7 cellular contexts compared by ENCODE assay signal in the genomic region with DNA sequence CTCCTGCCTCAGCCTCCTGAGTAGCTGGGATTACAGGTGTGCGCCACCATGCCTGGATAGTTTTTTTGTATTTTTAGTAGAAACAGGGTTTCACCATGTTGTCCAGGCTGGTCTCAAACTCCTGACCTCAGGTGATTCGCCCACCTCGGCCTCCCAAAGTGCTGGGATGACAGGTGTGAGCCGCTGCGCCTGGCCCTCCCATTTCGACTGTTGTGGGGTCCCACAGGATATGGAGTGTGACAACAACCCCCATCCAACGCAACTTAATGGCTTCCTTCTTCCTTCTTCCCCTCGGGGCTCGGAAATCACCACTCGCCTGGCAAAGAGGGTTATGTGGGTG. TPM values are rescaled to one million over a fixed set of nuclear protein-coding genes. Genes with fewer than 3 reads are reported as not detected.
DNase-seq lines count a peak whose midpoint lies in the region; ATAC-seq, FAIRE-seq and TF ChIP-seq lines count a peak whose summit lies in the region.
"Not testable (repeated sequence)": the region's sequence is repeated elsewhere in the genome, so short reads cannot be mapped to it uniquely, and the experiment has no call there.

No MANE protein-coding gene starts in this region.

- H3K56ac ChIP-seq in H1 (replicated peaks; ENCODE audit: insufficient read length, low read depth, low read length) = not testable (repeated sequence)

- H3K18ac ChIP-seq in H1 (ENCODE audit: extremely low read depth, low read length) = peak overlapping the region; percentile 15

- peak overlapping the region; percentile 29; the same call in 1 of the 2 replicates for H2BK20ac ChIP-seq in H1 (ENCODE audit: low read length)

- peaks cover 83% of the 10 kb centered on the region for H3K4me1 Mint-ChIP-seq in Calu3 (ENCODE audit: low read depth, unreplicated experiment)

- not testable (repeated sequence) for TF ChIP-seq RAD21 in H1 (IDR thresholded peaks at IDR 0.05 in 1 of 2, conservative IDR thresholded peaks at IDR 0.05 in 1 of 2; ENCODE audit: low read depth in 2 of 2, low read length in 2 of 2); HepG2 (CRISPR knock-in tag; IDR thresholded peaks at IDR 0.05)

- peak overlapping the region; percentile 80 for H3K27ac Mint-ChIP-seq in Calu3 (ENCODE audit: unreplicated experiment)

- peak overlapping the region; percentile 22; the same call in 1 of the 2 replicates for H4K8ac ChIP-seq in H1 (ENCODE audit: extremely low read depth, insufficient read depth, low read length)

- H3K23me2 ChIP-seq in H1 (ENCODE audit: low read depth, low read length) = not testable (repeated sequence)

- H3K9ac ChIP-seq in OCI-LY1 (ENCODE audit: low read length); H1 (replicated peaks in 1 of 4; ENCODE audit: extremely low read depth in 1 of 4, low read depth in 3 of 4, low read length in 3 of 4); HepG2 (ENCODE audit: insufficient read depth, low read depth, low read length): not testable (repeated sequence)

- 0 out of 2 replicates have a peak overlapping the region, but pooled peaks have one; percentile 71 for H2AK5ac ChIP-seq in H1 (ENCODE audit: low read depth, low read length)

- TSS peak; percentile 49 for BruUV-seq in Calu3 (replicated peaks; lab: Mats Ljungman, UMichigan)
- not testable (repeated sequence) for BruUV-seq in HepG2 (replicated peaks; lab: Mats Ljungman, UMichigan)

- not testable (repeated sequence) for H4K20me1 ChIP-seq in OCI-LY1 (ENCODE audit: insufficient read depth, low read length); H1 (replicated peaks in 1 of 2; ENCODE audit: control insufficient read depth in 1 of 2, insufficient read depth in 2 of 2, low read length in 2 of 2); HepG2 (ENCODE audit: insufficient read depth, low read length)

- not testable (repeated sequence) for H3K4me2 ChIP-seq in OCI-LY1 (ENCODE audit: low read length); H1 (ENCODE audit: insufficient read depth in 1 of 2, low read depth in 2 of 2, low read length in 2 of 2)
- peak overlapping the region; percentile 76 for H3K4me2 ChIP-seq in HepG2 (ENCODE audit: low read depth, low read length)

- not testable (repeated sequence) for H4K5ac ChIP-seq in H1 (ENCODE audit: insufficient read length, low read depth, low read length)

- in situ Hi-C loops in HepG2 (cut with HindIII; ENCODE audit: extremely low pct_ligation_motif_present, low pct_unique_long_range_greater_than_20kb) = not testable (repeated sequence)

- TF ChIP-seq CTCF in Calu3 (IDR thresholded peaks at IDR 0.05; ENCODE audit: unreplicated experiment); OCI-LY1 (IDR thresholded peaks at IDR 0.05; ENCODE audit: low read length); body of pancreas (IDR thresholded peaks at IDR 0.05); H1 (IDR thresholded peaks at IDR 0.05; ENCODE audit: control extremely low read depth in 1 of 3, insufficient read depth in 1 of 3, low read depth in 1 of 3, low read length in 3 of 3); HepG2 (CRISPR knock-in tag; IDR thresholded peaks at IDR 0.05); neutrophil (IDR thresholded peaks at IDR 0.05); thyroid gland (IDR thresholded peaks at IDR 0.05): not testable (repeated sequence)

- not testable (repeated sequence) for H3K27me3 ChIP-seq in OCI-LY1 (ENCODE audit: insufficient read depth, low read length); body of pancreas; H1 (replicated peaks in 1 of 4; ENCODE audit: control insufficient read depth in 3 of 4, extremely low read depth in 1 of 4, insufficient read depth in 3 of 4, low read length in 3 of 4); neutrophil; thyroid gland
- H3K27me3 ChIP-seq in HepG2 (ENCODE audit: control insufficient read depth in 1 of 2, insufficient read depth in 2 of 2, low read length in 2 of 2) = peaks cover 10 to 35% of the 10 kb centered on the region in 2 experiments

- H3K79me1 ChIP-seq in H1 (ENCODE audit: low read depth, low read length) = not testable (repeated sequence)

- POLR2A ChIA-PET in H1 (lab: Charles Lee; ENCODE audit: partially characterized antibody) = interaction anchor here (1.0 kb wide), 1 partner anchor 24 kb away, joined by 5 read pairs; no protein-coding TSS in a partner anchor
- POLR2A ChIA-PET in HepG2 (lab: Yijun Ruan, JAX) = interaction anchor here (1.1 kb wide), 1 partner anchor 26 kb away, joined by 3 read pairs; no protein-coding TSS in a partner anchor

- H3K36me3 Mint-ChIP-seq in Calu3 (ENCODE audit: insufficient read depth, unreplicated experiment) = peaks cover 42% of the 10 kb centered on the region

- not testable (repeated sequence) for H3K23ac ChIP-seq in H1 (ENCODE audit: insufficient read length)

- H2BK5ac ChIP-seq in H1 (ENCODE audit: low read depth, low read length) = not testable (repeated sequence)

- TF ChIP-seq EP300 in H1 (IDR thresholded peaks at IDR 0.05; ENCODE audit: borderline replicate concordance in 1 of 2, low read depth in 2 of 2, low read length in 2 of 2); HepG2 (IDR thresholded peaks at IDR 0.05; ENCODE audit: low read depth in 2 of 2, low read length in 2 of 2); HepG2 (CRISPR knock-in tag; IDR thresholded peaks at IDR 0.05; ENCODE audit: borderline replicate concordance): not testable (repeated sequence)

- H3K9me3 ChIP-seq in OCI-LY1 (ENCODE audit: low read length); body of pancreas; H1 (ENCODE audit: insufficient read depth in 2 of 2, low read depth in 1 of 2, low read length in 1 of 2); HepG2 (ENCODE audit: low read length); neutrophil; thyroid gland: not testable (repeated sequence)

- not testable (repeated sequence) for H2AFZ ChIP-seq in OCI-LY1 (ENCODE audit: low read length); H1 (ENCODE audit: low read length); HepG2 (ENCODE audit: low read length)

- not testable (repeated sequence) for H3K9me2 ChIP-seq in OCI-LY1 (ENCODE audit: low read depth, low read length)

- H2BK15ac ChIP-seq in H1 (ENCODE audit: low read length) = 0 out of 2 replicates have a peak overlapping the region, but pooled peaks have one; percentile 53

- H3K27me3 Mint-ChIP-seq in Calu3 (ENCODE audit: unreplicated experiment) = not testable (repeated sequence)

- 61 to 82% methylated on average over 6 to 10 of the region's 10 CpGs for WGBS in body of pancreas, 2 donors
- 93% methylated on average over 10 of the region's 10 CpGs; no CpG with 5 or more reads in 1 of the 2 experiments for WGBS in H1 (ENCODE audit: extremely low coverage in 1 of 2, insufficient coverage in 1 of 2, insufficient read length in 1 of 2, insufficient replicate concordance in 2 of 2, low coverage in 1 of 2, low lambda C conversion rate in 2 of 2, missing lambda C conversion rate in 1 of 2), 2 experiments
- WGBS in HepG2 (ENCODE audit: low lambda C conversion rate) = 78% methylated on average over 10 of the region's 10 CpGs
- WGBS in thyroid gland, 2 donors = 90 to 94% methylated on average over 10 of the region's 10 CpGs

- ATAC-seq in body of pancreas, HepG2: not testable (repeated sequence)

- H3K4me3 ChIP-seq in OCI-LY1 (ENCODE audit: low read depth, low read length, poor library complexity, severe bottlenecking); body of pancreas; H1 (ENCODE audit: extremely low read depth in 1 of 4, insufficient read depth in 2 of 4, low read depth in 3 of 4, low read length in 4 of 4); HepG2 (replicated peaks in 1 of 3; ENCODE audit: insufficient read depth in 1 of 3, low read depth in 2 of 3, low read length in 3 of 3); thyroid gland (replicated peaks in 1 of 3): not testable (repeated sequence)
- peak overlapping the region; percentile 53 to 57 for H3K4me3 ChIP-seq in neutrophil (ENCODE audit: low read depth in 1 of 2, low read length in 1 of 2)

- peak overlapping the region; percentile 92 for H3K27ac ChIP-seq in OCI-LY1 (ENCODE audit: low read depth, low read length, poor library complexity, severe bottlenecking)
- peak overlapping the region; percentile 63 to 83 (median 75) for H3K27ac ChIP-seq in body of pancreas
- not testable (repeated sequence) for H3K27ac ChIP-seq in H1 (ENCODE audit: low read depth, low read length); HepG2 (ENCODE audit: extremely low read length, insufficient read depth, low read length)
- peak overlapping the region; percentile 99 for H3K27ac ChIP-seq in neutrophil
- H3K27ac ChIP-seq in thyroid gland = peak overlapping the region; percentile 85 to 99 (median 97)

- peaks cover 57% of the 10 kb centered on the region for H3K4me1 ChIP-seq in OCI-LY1 (ENCODE audit: insufficient read depth, low read length, severe bottlenecking)
- H3K4me1 ChIP-seq in body of pancreas = peaks cover 15% of the 10 kb centered on the region
- H3K4me1 ChIP-seq in H1 (replicated peaks in 1 of 4; ENCODE audit: control insufficient read depth in 3 of 4, insufficient read depth in 4 of 4, low read length in 3 of 4) = peaks cover 5 to 15% (median 11%) of the 10 kb centered on the region in 4 experiments
- peaks cover 43% of the 10 kb centered on the region for H3K4me1 ChIP-seq in HepG2 (ENCODE audit: insufficient read depth, low read length)
- H3K4me1 ChIP-seq in neutrophil (ENCODE audit: control insufficient read depth in 1 of 2, insufficient read depth in 1 of 2, low read depth in 1 of 2, low read length in 1 of 2) = peaks cover 85 to 91% of the 10 kb centered on the region in 2 experiments
- H3K4me1 ChIP-seq in thyroid gland = peaks cover 28 to 43% of the 10 kb centered on the region in 2 donors

- H3F3A ChIP-seq in OCI-LY1 (ENCODE audit: insufficient read depth, low read length) = not testable (repeated sequence)

- peak overlapping the region; percentile 50 for H3K4me3 Mint-ChIP-seq in Calu3 (ENCODE audit: low read depth, unreplicated experiment)

- H3K36me3 ChIP-seq in OCI-LY1 (ENCODE audit: insufficient read depth, low read length); body of pancreas (replicated peaks in 1 of 2; ENCODE audit: insufficient read depth in 1 of 2, low read depth in 2 of 2); H1 (ENCODE audit: control insufficient read depth in 2 of 4, insufficient read depth in 4 of 4, low read length in 3 of 4); HepG2 (replicated peaks in 1 of 2; ENCODE audit: control insufficient read depth in 1 of 2, insufficient read depth in 2 of 2, low read length in 2 of 2); neutrophil; thyroid gland: not testable (repeated sequence)

- CTCF ChIA-PET in Calu3 (lab: Charles Lee) = interaction anchor here (0.6 to 1.9 kb wide), 5 partner anchors 11 to 80 kb away, joined by 3 to 11 read pairs (median 3); no protein-coding TSS in a partner anchor
- CTCF ChIA-PET in H1 (lab: Charles Lee; ENCODE audit: partially characterized antibody) = not testable (repeated sequence)
- CTCF ChIA-PET in HepG2 (lab: Yijun Ruan, JAX; ENCODE audit: low intra/inter-chr PET ratio, low total read pairs) = interaction anchor here (1.3 kb wide), 1 partner anchor 9 kb away, joined by 4 read pairs; no protein-coding TSS in a partner anchor

- H4K91ac ChIP-seq in H1 (replicated peaks; ENCODE audit: insufficient read length, low read length) = not testable (repeated sequence)

- H2BK120ac ChIP-seq in H1 (replicated peaks; ENCODE audit: low read depth, low read length) = not testable (repeated sequence)

- not testable (repeated sequence) for DNase-seq in Calu3; body of pancreas; H1 (ENCODE audit: low read depth in 1 of 2, low spot score in 2 of 2); HepG2 (ENCODE audit: low spot score); thyroid gland

- TF ChIP-seq POLR2A in body of pancreas (IDR thresholded peaks at IDR 0.05); H1 (IDR thresholded peaks at IDR 0.05; ENCODE audit: control extremely low read depth in 1 of 2, low read depth in 2 of 2, low read length in 2 of 2); HepG2 (IDR thresholded peaks at IDR 0.05; ENCODE audit: insufficient read depth in 1 of 2, low read depth in 2 of 2, low read length in 2 of 2); thyroid gland (IDR thresholded peaks at IDR 0.05): not testable (repeated sequence)

- H3K4ac ChIP-seq in H1 (replicated peaks; ENCODE audit: insufficient read length, low read depth, low read length) = not testable (repeated sequence)

- peak overlapping the region; percentile 77; the same call in 1 of the 2 replicates for H2BK12ac ChIP-seq in H1 (ENCODE audit: low read depth, low read length)

- not testable (repeated sequence) for H3K79me2 ChIP-seq in OCI-LY1 (ENCODE audit: insufficient read depth, low read length); H1 (ENCODE audit: control insufficient read depth in 1 of 2, insufficient read depth in 2 of 2, low read length in 2 of 2); HepG2 (ENCODE audit: insufficient read depth, low read length)

- FAIRE-seq in H1 (lab: Jason Lieb, UNC); HepG2 (lab: Jason Lieb, UNC): not testable (repeated sequence)

- intact Hi-C loops in Calu3 (cut with micrococcal nuclease; ENCODE audit: unreplicated experiment) = loop anchor here (2.0 kb wide), 1 partner anchor 27 kb away; no protein-coding TSS in a partner anchor
- intact Hi-C loops in body of pancreas (cut with DNase I); thyroid gland (cut with DNase I): not testable (repeated sequence)
- intact Hi-C loops in HepG2 (cut with micrococcal nuclease; ENCODE audit: unreplicated experiment) = loop anchor here (1.0 kb wide), 2 partner anchors 21 to 79 kb away; no protein-coding TSS in a partner anchor

- H3K14ac ChIP-seq in H1 (ENCODE audit: insufficient read length) = not testable (repeated sequence)

- H3K9me3 Mint-ChIP-seq in Calu3 (ENCODE audit: low read depth, unreplicated experiment) = not testable (repeated sequence)

RNA-seq across cellular contexts. Expression of a gene that starts 25.0 kb away (rescaled TPM):
- total RNA-seq in Calu3 (2022) = 328 and 443 TPM in 2 replicates
- 10 to 100 TPM; 24.9 to 25.7 TPM for total RNA-seq in body of pancreas
- 160 and 165 TPM in 2 replicates for total RNA-seq in H1 (2021; fragmentation: NEBNext Ultra II Directional; extraction: Animal tissue kit (Norgen Biotek cat#: 25700))
- polyA plus RNA-seq in H1 (2011; rRNA removed) = 205 and 315 TPM in 2 replicates
- 150 TPM for polyA plus RNA-seq in H1 (2011; cell fraction: cytosol; rRNA removed)
- polyA plus RNA-seq in H1 (2011; cell fraction: nucleus; rRNA removed) = 185 TPM
- polyA plus RNA-seq in H1 (2012, experiment 1 of 2) = 80.9 to 155 TPM (median 121 TPM) in 4 replicates
- 82.5 TPM for polyA plus RNA-seq in H1 (2012, experiment 2 of 2)
- polyA plus RNA-seq in H1 (2013, experiment 1 of 2) = 77.3 TPM
- 80.0 TPM for polyA plus RNA-seq in H1 (2013, experiment 2 of 2)
- 140 and 174 TPM in 2 replicates for polyA minus RNA-seq in H1 (2011; rRNA and poly(A)+ RNA removed)
- polyA minus RNA-seq in H1 (2011; cell fraction: cytosol; rRNA and poly(A)+ RNA removed) = 85.9 TPM
- polyA minus RNA-seq in H1 (2011; cell fraction: nucleus; rRNA and poly(A)+ RNA removed) = 78.8 TPM
- 141 and 186 TPM in 2 replicates for total RNA-seq in HepG2 (2016; rRNA removed; fragmentation: Illumina TruSeq; extraction: Trizol)
- 30.0 and 32.3 TPM in 2 replicates for total RNA-seq in HepG2 (2016; cell fraction: cytosol; rRNA removed; fragmentation: Illumina TruSeq; extraction: Trizol; ENCODE audit: low read depth)
- total RNA-seq in HepG2 (2016; cell fraction: insoluble cytoplasmic fraction; rRNA removed; fragmentation: Illumina TruSeq; extraction: Trizol) = 139 and 174 TPM in 2 replicates
- total RNA-seq in HepG2 (2016; cell fraction: membrane; rRNA removed; fragmentation: Illumina TruSeq; extraction: Trizol) = 118 and 119 TPM in 2 replicates
- 60.6 and 72.1 TPM in 2 replicates for total RNA-seq in HepG2 (2016; cell fraction: nucleus; rRNA removed; fragmentation: Illumina TruSeq; extraction: Trizol)
- 80.1 and 95.5 TPM in 2 replicates for polyA plus RNA-seq in HepG2 (2011; rRNA removed)
- 121 and 137 TPM in 2 replicates for polyA plus RNA-seq in HepG2 (2011; cell fraction: cytosol; rRNA removed)
- polyA plus RNA-seq in HepG2 (2011; cell fraction: nucleus; rRNA removed) = 61.9 and 67.8 TPM in 2 replicates
- 113 and 128 TPM in 2 replicates for polyA plus RNA-seq in HepG2 (2012)
- 48.2 and 51.8 TPM in 2 replicates for polyA plus RNA-seq in HepG2 (2016; cell fraction: cytosol; fragmentation: Illumina TruSeq; extraction: Trizol; ENCODE audit: low read depth)
- polyA plus RNA-seq in HepG2 (2016; cell fraction: insoluble cytoplasmic fraction; fragmentation: Illumina TruSeq; extraction: Trizol; ENCODE audit: low read depth) = 322 and 369 TPM in 2 replicates
- 139 and 153 TPM in 2 replicates for polyA plus RNA-seq in HepG2 (2016; cell fraction: membrane; fragmentation: Illumina TruSeq; extraction: Trizol; ENCODE audit: low read depth)
- polyA plus RNA-seq in HepG2 (2016; cell fraction: nucleus; fragmentation: Illumina TruSeq; extraction: Trizol; ENCODE audit: insufficient read depth, low read depth) = 125 and 129 TPM in 2 replicates
- 155 and 250 TPM in 2 replicates for polyA minus RNA-seq in HepG2 (2011; rRNA and poly(A)+ RNA removed; ENCODE audit: low replicate concordance)
- polyA minus RNA-seq in HepG2 (2011; cell fraction: cytosol; rRNA and poly(A)+ RNA removed) = 71.1 and 86.5 TPM in 2 replicates
- polyA minus RNA-seq in HepG2 (2011; cell fraction: nucleus; rRNA and poly(A)+ RNA removed) = 45.8 and 58.4 TPM in 2 replicates
- 100 to 1,000 TPM; 101 to 136 (median 112) TPM for total RNA-seq in thyroid gland

RNA-seq across cellular contexts. Expression of a gene that starts 56.5 kb away (rescaled TPM):
- total RNA-seq in Calu3 (2022) (26.0 and 31.3 TPM in 2 replicates), body of pancreas (10 to 100 TPM in 1 of 2 donors, 1 to 10 TPM in 1; 7.5 to 10.9 TPM), HepG2 (2016; rRNA removed; fragmentation: Illumina TruSeq; extraction: Trizol) (8.4 TPM in 2 replicates), thyroid gland (10 to 100 TPM; 31.5 to 50.6 (median 36.3) TPM)
- total RNA-seq in H1 (2021; fragmentation: NEBNext Ultra II Directional; extraction: Animal tissue kit (Norgen Biotek cat#: 25700)) = 60.6 and 66.9 TPM in 2 replicates
- polyA plus RNA-seq in H1 (2011; rRNA removed) (37.4 and 53.4 TPM in 2 replicates), HepG2 (2011; rRNA removed) (5.2 and 5.6 TPM in 2 replicates)
- 52.8 TPM for polyA plus RNA-seq in H1 (2011; cell fraction: cytosol; rRNA removed)
- 43.9 TPM for polyA plus RNA-seq in H1 (2011; cell fraction: nucleus; rRNA removed)
- 51.0 to 60.1 TPM (median 55.9 TPM) in 4 replicates for polyA plus RNA-seq in H1 (2012, experiment 1 of 2)
- polyA plus RNA-seq in H1 (2012, experiment 2 of 2) = 48.7 TPM
- polyA plus RNA-seq in H1 (2013, experiment 1 of 2) = 34.2 TPM
- polyA plus RNA-seq in H1 (2013, experiment 2 of 2) = 39.2 TPM
- polyA minus RNA-seq in H1 (2011; rRNA and poly(A)+ RNA removed) = 33.4 and 34.6 TPM in 2 replicates
- 23.3 TPM for polyA minus RNA-seq in H1 (2011; cell fraction: cytosol; rRNA and poly(A)+ RNA removed)
- polyA minus RNA-seq in H1 (2011; cell fraction: nucleus; rRNA and poly(A)+ RNA removed) = 24.7 TPM
- total RNA-seq in HepG2 (2016; cell fraction: cytosol; rRNA removed; fragmentation: Illumina TruSeq; extraction: Trizol; ENCODE audit: low read depth) = 7.1 and 8.0 TPM in 2 replicates
- 6.0 and 8.2 TPM in 2 replicates for total RNA-seq in HepG2 (2016; cell fraction: insoluble cytoplasmic fraction; rRNA removed; fragmentation: Illumina TruSeq; extraction: Trizol)
- 18.8 and 19.0 TPM in 2 replicates for total RNA-seq in HepG2 (2016; cell fraction: membrane; rRNA removed; fragmentation: Illumina TruSeq; extraction: Trizol)
- 4.0 and 5.8 TPM in 2 replicates for total RNA-seq in HepG2 (2016; cell fraction: nucleus; rRNA removed; fragmentation: Illumina TruSeq; extraction: Trizol)
- 4.6 and 5.0 TPM in 2 replicates for polyA plus RNA-seq in HepG2 (2011; cell fraction: cytosol; rRNA removed)
- 4.7 and 4.9 TPM in 2 replicates for polyA plus RNA-seq in HepG2 (2011; cell fraction: nucleus; rRNA removed)
- 3.0 and 3.4 TPM in 2 replicates for polyA plus RNA-seq in HepG2 (2012)
- 8.8 and 9.8 TPM in 2 replicates for polyA plus RNA-seq in HepG2 (2016; cell fraction: cytosol; fragmentation: Illumina TruSeq; extraction: Trizol; ENCODE audit: low read depth)
- polyA plus RNA-seq in HepG2 (2016; cell fraction: insoluble cytoplasmic fraction; fragmentation: Illumina TruSeq; extraction: Trizol; ENCODE audit: low read depth) = 8.1 and 9.3 TPM in 2 replicates
- 17.1 and 17.3 TPM in 2 replicates for polyA plus RNA-seq in HepG2 (2016; cell fraction: membrane; fragmentation: Illumina TruSeq; extraction: Trizol; ENCODE audit: low read depth)
- polyA plus RNA-seq in HepG2 (2016; cell fraction: nucleus; fragmentation: Illumina TruSeq; extraction: Trizol; ENCODE audit: insufficient read depth, low read depth) = 7.7 and 8.0 TPM in 2 replicates
- 2.2 and 3.6 TPM in 2 replicates for polyA minus RNA-seq in HepG2 (2011; rRNA and poly(A)+ RNA removed; ENCODE audit: low replicate concordance)
- polyA minus RNA-seq in HepG2 (2011; cell fraction: cytosol; rRNA and poly(A)+ RNA removed) = 1.6 and 1.9 TPM in 2 replicates
- 4.4 and 4.9 TPM in 2 replicates for polyA minus RNA-seq in HepG2 (2011; cell fraction: nucleus; rRNA and poly(A)+ RNA removed)
